Comparison of ENCODE assay signal across 22 cellular contexts in genomic region chr5:22295832-22296231, GRCh38.
DNase-seq lines count a peak whose midpoint lies in the region; ATAC-seq, FAIRE-seq and TF ChIP-seq lines count a peak whose summit lies in the region.
"Had no signal": no experiment of that assay in that cellular context is flagged by ENCODE, and none has a peak within 500 bp of the region (broad histone marks: within the 10 kb centered on the region; RNA-seq: fewer than 3 reads in every experiment).

No MANE protein-coding gene starts in this region.

- H3K4me2 ChIP-seq in HepG2 (ENCODE audit: low read depth, low read length), result no peak overlapping the region
- H3K4me2 ChIP-seq in mammary epithelial cell (ENCODE audit: insufficient read depth, low read depth, low read length), result no peak overlapping the region
- H3K4me2 ChIP-seq: BLaER1 treated with 17β-estradiol and CSF1 and Interleukin-3, amounts not matched to agents 10 nM and 100 nM had no signal

- TF ChIP-seq EP300 in HepG2 (IDR thresholded peaks at IDR 0.05; ENCODE audit: low read depth in 2 of 2, low read length in 2 of 2) (no peak), HepG2 (CRISPR knock-in tag; IDR thresholded peaks at IDR 0.05; ENCODE audit: borderline replicate concordance) (no peak)

- in situ Hi-C loops in HepG2 (cut with HindIII; ENCODE audit: extremely low pct_ligation_motif_present, low pct_unique_long_range_greater_than_20kb) (no loop called here), mammary epithelial cell (cut with MboI; ENCODE audit: low sequenced_read_pairs in 2 of 2) (no loop called here)

- H3K36me3 ChIP-seq in HepG2 (replicated peaks in 1 of 2; ENCODE audit: control insufficient read depth in 1 of 2, insufficient read depth in 2 of 2, low read length in 2 of 2), result no peaks in the 10 kb centered on the region
- H3K36me3 ChIP-seq in right lobe of liver, result no peaks in the 10 kb centered on the region
- no peaks in the 10 kb centered on the region for H3K36me3 ChIP-seq in mammary epithelial cell (ENCODE audit: insufficient read depth, low read length)
- H3K36me3 ChIP-seq: BLaER1 treated with 17β-estradiol and CSF1 and Interleukin-3, amounts not matched to agents 10 nM and 100 nM had no signal

- no peaks in the 10 kb centered on the region for H3K79me2 ChIP-seq in HepG2 (ENCODE audit: insufficient read depth, low read length)
- no peaks in the 10 kb centered on the region for H3K79me2 ChIP-seq in mammary epithelial cell (ENCODE audit: insufficient read depth, low read length)

- ATAC-seq in HepG2 (no peak), right lobe of liver (no peak), foreskin keratinocyte (no peak), GM21528 (IDR thresholded peaks at IDR 0.05; ENCODE audit: low FRiP score, unreplicated experiment) (no peak)
- ATAC-seq: CD8-positive, alpha-beta T cell; GM12878 had no signal

- POLR2A ChIA-PET in HepG2 (lab: Yijun Ruan, JAX), result no interaction called here

- H3K27ac ChIP-seq in HepG2 (ENCODE audit: extremely low read length, insufficient read depth, low read length), result no peak overlapping the region
- H3K27ac ChIP-seq in right lobe of liver, result no peak overlapping the region
- no peak overlapping the region for H3K27ac ChIP-seq in mammary epithelial cell (ENCODE audit: insufficient read depth, low read depth, low read length)
- H3K27ac ChIP-seq in foreskin keratinocyte, result no peak overlapping the region
- H3K27ac ChIP-seq: 22Rv1; BLaER1 treated with 17β-estradiol and CSF1 and Interleukin-3, amounts not matched to agents 10 nM and 100 nM; C4-2B had no signal

- dilution Hi-C loops in mammary epithelial cell (cut with HindIII; ENCODE audit: low sequenced_read_pairs), result no loop called here

- H2AFZ ChIP-seq in HepG2 (ENCODE audit: low read length), result no peak overlapping the region
- H2AFZ ChIP-seq in mammary epithelial cell (ENCODE audit: low read depth, low read length), result no peak overlapping the region

- BruUV-seq in HepG2 (replicated peaks; lab: Mats Ljungman, UMichigan) (no TSS peak), mammary epithelial cell (replicated peaks; lab: Mats Ljungman, UMichigan) (no TSS peak)

- H3K27me3 ChIP-seq in HepG2 (ENCODE audit: control insufficient read depth in 1 of 2, insufficient read depth in 2 of 2, low read length in 2 of 2) (no peaks in the 10 kb centered on the region), right lobe of liver (no peaks in the 10 kb centered on the region), mammary epithelial cell (ENCODE audit: insufficient read depth, low read length) (no peaks in the 10 kb centered on the region), foreskin keratinocyte (no peaks in the 10 kb centered on the region)
- H3K27me3 ChIP-seq: BLaER1 treated with 17β-estradiol and CSF1 and Interleukin-3, amounts not matched to agents 10 nM and 100 nM had no signal

- H3K4me1 ChIP-seq in HepG2 (ENCODE audit: insufficient read depth, low read length), result no peaks in the 10 kb centered on the region
- no peaks in the 10 kb centered on the region for H3K4me1 ChIP-seq in right lobe of liver
- no peaks in the 10 kb centered on the region for H3K4me1 ChIP-seq in mammary epithelial cell (ENCODE audit: insufficient read depth, low read length)
- H3K4me1 ChIP-seq in foreskin keratinocyte, result no peaks in the 10 kb centered on the region
- H3K4me1 ChIP-seq: BLaER1 treated with 17β-estradiol and CSF1 and Interleukin-3, amounts not matched to agents 10 nM and 100 nM; Caco-2 had no signal

- no peak overlapping the region for H3K4me3 ChIP-seq in HepG2 (replicated peaks in 1 of 3; ENCODE audit: insufficient read depth in 1 of 3, low read depth in 2 of 3, low read length in 3 of 3)
- H3K4me3 ChIP-seq in right lobe of liver, result no peak overlapping the region
- no peak overlapping the region for H3K4me3 ChIP-seq in mammary epithelial cell (replicated peaks in 1 of 3; ENCODE audit: insufficient read depth in 1 of 3, low read depth in 2 of 3, low read length in 3 of 3)
- H3K4me3 ChIP-seq: BLaER1 treated with 17β-estradiol and CSF1 and Interleukin-3, amounts not matched to agents 10 nM and 100 nM; GM12878 had no signal

- FAIRE-seq in HepG2 (lab: Jason Lieb, UNC) (no peak), G401.6 (lab: Jason Lieb, UNC) (peak; percentile 3), RCC 7860 (lab: Jason Lieb, UNC) (peak; percentile 49), frontal cortex (lab: Jason Lieb, UNC) (peak; percentile 19)
- FAIRE-seq: D721Med, GM12878, GM12892, GM18507 had no signal

- no peaks in the 10 kb centered on the region for H4K20me1 ChIP-seq in HepG2 (ENCODE audit: insufficient read depth, low read length)
- no peaks in the 10 kb centered on the region for H4K20me1 ChIP-seq in mammary epithelial cell (ENCODE audit: insufficient read depth, low read length)
- H4K20me1 ChIP-seq: BLaER1 treated with 17β-estradiol and CSF1 and Interleukin-3, amounts not matched to agents 10 nM and 100 nM had no signal

- intact Hi-C loops in HepG2 (cut with micrococcal nuclease; ENCODE audit: unreplicated experiment), result no loop called here
- intact Hi-C loops in right lobe of liver (cut with DNase I), result no loop called here
- intact Hi-C loops in mammary epithelial cell (cut with micrococcal nuclease), result no loop called here

- peaks cover 30% of the 10 kb centered on the region for H3K9me3 ChIP-seq in HepG2 (ENCODE audit: low read length)
- no peaks in the 10 kb centered on the region for H3K9me3 ChIP-seq in right lobe of liver
- peaks cover 8% of the 10 kb centered on the region for H3K9me3 ChIP-seq in mammary epithelial cell (replicated peaks; ENCODE audit: insufficient read depth, low read length)

- CTCF ChIA-PET in HepG2 (lab: Yijun Ruan, JAX; ENCODE audit: low intra/inter-chr PET ratio, low total read pairs), result no interaction called here
- CTCF ChIA-PET in mammary epithelial cell (lab: Charles Lee; ENCODE audit: low non-redundant PET), result no interaction called here

- no peak for TF ChIP-seq CTCF in HepG2 (CRISPR knock-in tag; IDR thresholded peaks at IDR 0.05)
- TF ChIP-seq CTCF in right lobe of liver (IDR thresholded peaks at IDR 0.05), result no peak
- no peak for TF ChIP-seq CTCF in mammary epithelial cell (conservative IDR thresholded peaks at IDR 0.05 in 1 of 2, IDR thresholded peaks at IDR 0.05 in 1 of 2; ENCODE audit: extremely low read depth in 1 of 2, insufficient read depth in 1 of 2, low read depth in 1 of 2, low read length in 2 of 2)
- no peak for TF ChIP-seq CTCF in foreskin keratinocyte (conservative IDR thresholded peaks at IDR 0.05)

- DNase-seq in HepG2 (ENCODE audit: low spot score) (no peak), right lobe of liver (no peak), RCC 7860 (ENCODE audit: low spot score) (no peak), frontal cortex (ENCODE audit: low spot score in 2 of 2) (no peak), mammary epithelial cell (no peak), foreskin keratinocyte (no peak)
- DNase-seq: AML-193; Caco-2; Calu3; CD4-positive, alpha-beta T cell; CD8-positive, alpha-beta T cell; DMS79 treated with DMSO at 0.1 percent for 48 hours; GDM1 had no signal

- TF ChIP-seq POLR2A in HepG2 (IDR thresholded peaks at IDR 0.05; ENCODE audit: insufficient read depth in 1 of 2, low read depth in 2 of 2, low read length in 2 of 2) (no peak), right lobe of liver (IDR thresholded peaks at IDR 0.05) (no peak)

- WGBS in HepG2 (ENCODE audit: low lambda C conversion rate), result 0% methylated on average over 1 of the region's 1 CpG
- 25% methylated on average over 1 of the region's 1 CpG for WGBS in right lobe of liver (ENCODE audit: insufficient coverage, low coverage, low lambda C conversion rate, missing lambda C conversion rate)
- 52% methylated on average over 1 of the region's 1 CpG for WGBS in mammary epithelial cell (ENCODE audit: low coverage, missing lambda C conversion rate)

- H3K9ac ChIP-seq in HepG2 (ENCODE audit: insufficient read depth, low read depth, low read length) (no peak overlapping the region), mammary epithelial cell (ENCODE audit: insufficient read depth, low read length) (no peak overlapping the region)
- H3K9ac ChIP-seq: BLaER1 treated with 17β-estradiol and CSF1 and Interleukin-3, amounts not matched to agents 10 nM and 100 nM had no signal

- TF ChIP-seq RAD21 in HepG2 (CRISPR knock-in tag; IDR thresholded peaks at IDR 0.05), result no peak

TF ChIP-seq in HepG2, 621 proteins besides CTCF, POLR2A, EP300 and RAD21:
- TF ChIP-seq MAFK (conservative IDR thresholded peaks at IDR 0.05 in 1 of 2, IDR thresholded peaks at IDR 0.05 in 1 of 2; ENCODE audit: low read length in 2 of 2) (peak; percentile 89 to 95), MAFF (IDR thresholded peaks at IDR 0.05; ENCODE audit: low read depth, low read length) (peak; percentile 85), HES4 (CRISPR knock-in tag; IDR thresholded peaks at IDR 0.05; ENCODE audit: borderline replicate concordance) (no peak)
